Comparison of ENCODE assay signal across 13 cellular contexts in genomic region chr12:82474181-82474797, GRCh38.
DNase-seq lines count a peak whose midpoint lies in the region; ATAC-seq lines count a peak whose summit lies in the region.
"Had no signal": no experiment of that assay in that cellular context is flagged by ENCODE, and none has a peak within 500 bp of the region (broad histone marks: within the 10 kb centered on the region; RNA-seq: fewer than 3 reads in every experiment).

No MANE protein-coding gene starts in this region.

- H2AFZ ChIP-seq in GM23248: 0 out of 2 replicates have a peak overlapping the region, but pooled peaks have one; percentile 24

- no peaks in the 10 kb centered on the region for H3K9me2 ChIP-seq in GM23248 (ENCODE audit: insufficient read depth)

- ATAC-seq in GM19324 (IDR thresholded peaks at IDR 0.05; ENCODE audit: low FRiP score, unreplicated experiment) (peak; percentile 81), HG03139 (IDR thresholded peaks at IDR 0.05; ENCODE audit: unreplicated experiment) (peak; percentile 83)

- DNase-seq in GM23248: no peak
- DNase-seq in epithelial cell of prostate (ENCODE audit: low read depth, low spot score): no peak
- no peak for DNase-seq in SIG-M5 (lab: John Stamatoyannopoulos, UW)
- DNase-seq in DMS114 treated with DMSO at 0.1 percent for 48 hours (lab: John Stamatoyannopoulos, UW; ENCODE audit: unreplicated experiment): no peak
- no peak for DNase-seq in GDM1 (lab: John Stamatoyannopoulos, UW)
- DNase-seq in AML-193 (lab: John Stamatoyannopoulos, UW): no peak
- DNase-seq: activated naive CD4-positive, alpha-beta T cell treated with anti-CD3 and anti-CD28 coated beads, Interleukin-2, amount 10 ng/mL, durations not matched to agents 7 days and 5 days; central memory CD4-positive, alpha-beta T cell; NCI-H510A treated with DMSO at 0.1 percent for 48 hours; stimulated activated CD4-positive, alpha-beta T cell treated with anti-CD3 and anti-CD28 coated beads, Interleukin-12 subunit alpha, Interleukin-12 subunit beta, amount 100 ng/mL, for 4 hours; tibial artery had no signal

- H3K36me3 ChIP-seq in GM23248 (ENCODE audit: low read depth): no peaks in the 10 kb centered on the region

- in situ Hi-C loops in GM23248 (cut with MboI): no loop called here

- no peaks in the 10 kb centered on the region for H4K20me1 ChIP-seq in GM23248 (ENCODE audit: insufficient read depth)

- no peak overlapping the region for H3K9ac ChIP-seq in GM23248

- peak overlapping the region; percentile 62 for H3K4me2 ChIP-seq in GM23248 (ENCODE audit: unreplicated experiment)

- WGBS in GM23248 (ENCODE audit: low coverage in 1 of 2, low lambda C conversion rate in 2 of 2, missing lambda C conversion rate in 2 of 2), 2 experiments: 97 to 98% methylated on average over 2 of the region's 2 CpGs

- H3K79me2 ChIP-seq in GM23248 (ENCODE audit: insufficient read depth): no peaks in the 10 kb centered on the region

- 0 out of 2 replicates have a peak overlapping the region, but pooled peaks have one; percentile 1 for H3K27ac ChIP-seq in GM23248
- peak overlapping the region; percentile 49 for H3K27ac ChIP-seq in epithelial cell of prostate
- H3K27ac ChIP-seq: tibial artery had no signal

- H3K9me3 ChIP-seq in GM23248 (ENCODE audit: low read depth): no peaks in the 10 kb centered on the region
- H3K9me3 ChIP-seq: tibial artery had no signal

- peaks cover 3% of the 10 kb centered on the region; the same call in 1 of the 2 replicates for H3F3A ChIP-seq in GM23248 (ENCODE audit: insufficient read depth)

- H3K27me3 ChIP-seq in GM23248 (replicated peaks; ENCODE audit: insufficient read depth): no peaks in the 10 kb centered on the region
- H3K27me3 ChIP-seq: tibial artery had no signal

- H3K4me3 ChIP-seq in GM23248: no peak overlapping the region
- H3K4me3 ChIP-seq: tibial artery had no signal

- H3K4me1 ChIP-seq in GM23248 (ENCODE audit: insufficient read depth): peaks cover 16% of the 10 kb centered on the region
- H3K4me1 ChIP-seq: tibial artery had no signal
